8 cellular contexts compared by ENCODE assay signal in the genomic region with DNA sequence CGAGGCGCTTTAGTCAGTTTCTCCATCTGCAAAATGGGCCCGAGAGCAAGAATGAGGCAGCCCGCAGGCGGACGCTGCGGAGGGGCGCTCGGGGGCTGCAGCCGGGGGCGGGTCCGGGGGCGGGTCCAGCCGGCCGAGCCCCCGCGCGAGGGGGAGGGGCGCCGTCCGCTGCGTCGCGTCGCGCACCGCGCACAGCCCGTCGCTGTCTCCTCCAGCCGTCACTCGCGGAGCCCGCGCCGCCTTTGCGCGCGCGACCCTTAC. TPM values are rescaled to one million over a fixed set of nuclear protein-coding genes. Genes with fewer than 3 reads are reported as not detected.
DNase-seq lines count a peak whose midpoint lies in the region; ATAC-seq, FAIRE-seq and TF ChIP-seq lines count a peak whose summit lies in the region.

No MANE protein-coding gene starts in this region.

- no peak for FAIRE-seq in GM12891 (lab: Jason Lieb, UNC)

- H3K9ac ChIP-seq in ES-I3 (ENCODE audit: low read depth, low read length): peak overlapping the region; percentile 76; the same call in 1 of the 2 replicates
- H3K9ac ChIP-seq in smooth muscle cell (ENCODE audit: low read depth): no peak overlapping the region

- peak overlapping the region; percentile 31 for H3K4me3 ChIP-seq in hepatocyte
- peak overlapping the region; percentile 67 for H3K4me3 ChIP-seq in smooth muscle cell

- H3K27me3 ChIP-seq in hepatocyte (no peaks in the 10 kb centered on the region), smooth muscle cell (ENCODE audit: low read depth) (no peaks in the 10 kb centered on the region)

- no peaks in the 10 kb centered on the region for H3K9me3 Mint-ChIP-seq in activated CD8-positive, alpha-beta T cell treated with anti-CD3 and anti-CD28 coated beads for 36 hours

- no peaks in the 10 kb centered on the region for H3K9me2 ChIP-seq in hepatocyte (replicated peaks; ENCODE audit: insufficient read depth)

- H3K27ac Mint-ChIP-seq in activated CD8-positive, alpha-beta T cell treated with anti-CD3 and anti-CD28 coated beads for 36 hours: no peak overlapping the region

- H3K9me3 ChIP-seq in ES-I3 (ENCODE audit: control insufficient read depth, insufficient read depth, low read length) (no peaks in the 10 kb centered on the region), hepatocyte (ENCODE audit: low read depth) (no peaks in the 10 kb centered on the region), smooth muscle cell (replicated peaks; ENCODE audit: low read depth) (no peaks in the 10 kb centered on the region)

- POLR2A ChIA-PET in activated CD8-positive, alpha-beta T cell treated with anti-CD3 and anti-CD28 coated beads for 36 hours (lab: Charles Lee): interaction anchor here (1.2 kb wide), 1 partner anchor 12 kb away, joined by 3 read pairs; no protein-coding TSS in a partner anchor

- H3K4me3 Mint-ChIP-seq in activated CD8-positive, alpha-beta T cell treated with anti-CD3 and anti-CD28 coated beads for 36 hours: peak overlapping the region; percentile 69

- H4K20me1 ChIP-seq in hepatocyte (ENCODE audit: insufficient read depth, poor library complexity, severe bottlenecking) (no peaks in the 10 kb centered on the region), smooth muscle cell (ENCODE audit: low read depth) (no peaks in the 10 kb centered on the region)

- no peaks in the 10 kb centered on the region for H3K36me3 Mint-ChIP-seq in activated CD8-positive, alpha-beta T cell treated with anti-CD3 and anti-CD28 coated beads for 36 hours (ENCODE audit: low read depth)

- CTCF ChIA-PET in activated CD8-positive, alpha-beta T cell treated with anti-CD3 and anti-CD28 coated beads for 36 hours (lab: Charles Lee): interaction anchor here (0.7 to 1.1 kb wide), 2 partner anchors 9 to 18 kb away, joined by 3 to 4 read pairs; no protein-coding TSS in a partner anchor

- H3K4me1 Mint-ChIP-seq in activated CD8-positive, alpha-beta T cell treated with anti-CD3 and anti-CD28 coated beads for 36 hours (ENCODE audit: low read depth): peaks cover 20% of the 10 kb centered on the region

- peak; percentile 24 for ATAC-seq in HG02571 (IDR thresholded peaks at IDR 0.05; ENCODE audit: unreplicated experiment)
- peak; percentile 25 for ATAC-seq in activated CD8-positive, alpha-beta T cell treated with anti-CD3 and anti-CD28 coated beads for 36 hours

- no peak for TF ChIP-seq CTCF in activated CD8-positive, alpha-beta T cell treated with anti-CD3 and anti-CD28 coated beads for 36 hours (IDR thresholded peaks at IDR 0.05)
- TF ChIP-seq CTCF in hepatocyte (IDR thresholded peaks at IDR 0.05; ENCODE audit: poor library complexity) (no peak), smooth muscle cell (IDR thresholded peaks at IDR 0.05; ENCODE audit: borderline replicate concordance, insufficient read depth, poor library complexity, severe bottlenecking) (no peak)

- intact Hi-C loops in activated CD8-positive, alpha-beta T cell treated with anti-CD3 and anti-CD28 coated beads for 36 hours (cut with micrococcal nuclease): no loop called here

- H3K36me3 ChIP-seq in ES-I3 (ENCODE audit: insufficient read depth, low read length) (no peaks in the 10 kb centered on the region), hepatocyte (replicated peaks; ENCODE audit: insufficient read depth, low read depth) (no peaks in the 10 kb centered on the region), smooth muscle cell (ENCODE audit: low read depth) (no peaks in the 10 kb centered on the region)

- peaks cover 15% of the 10 kb centered on the region for H3F3A ChIP-seq in smooth muscle cell (ENCODE audit: low read depth)

- no peak overlapping the region for H2AFZ ChIP-seq in hepatocyte
- no peak overlapping the region for H2AFZ ChIP-seq in smooth muscle cell (ENCODE audit: low read depth)

- 7% methylated on average over 3 of the region's 40 CpGs for WGBS in hepatocyte (ENCODE audit: low lambda C conversion rate, missing lambda C conversion rate)
- 0% methylated on average over 23 of the region's 40 CpGs for WGBS in smooth muscle cell (ENCODE audit: low lambda C conversion rate)

- peaks cover 1% of the 10 kb centered on the region for H3K27me3 Mint-ChIP-seq in activated CD8-positive, alpha-beta T cell treated with anti-CD3 and anti-CD28 coated beads for 36 hours

- H3K27ac ChIP-seq in hepatocyte (peak overlapping the region; percentile 58), smooth muscle cell (ENCODE audit: low read depth) (peak overlapping the region; percentile 68)

- H3K4me2 ChIP-seq in hepatocyte (peak overlapping the region; percentile 81), smooth muscle cell (peak overlapping the region; percentile 84)

- 0 out of 2 replicates have a peak, but pooled peaks cover 9% of the 10 kb centered on the region for H3K4me1 ChIP-seq in ES-I3 (ENCODE audit: insufficient read depth, low read length)
- peaks cover 24% of the 10 kb centered on the region for H3K4me1 ChIP-seq in hepatocyte (ENCODE audit: insufficient read depth)
- peaks cover 18% of the 10 kb centered on the region for H3K4me1 ChIP-seq in smooth muscle cell (ENCODE audit: low read depth)

- TF ChIP-seq POLR2A in GM12891 (IDR thresholded peaks at IDR 0.05; ENCODE audit: low read depth, low read length): no peak

- DNase-seq in activated CD8-positive, alpha-beta T cell treated with anti-CD3 and anti-CD28 coated beads for 36 hours: no peak
- DNase-seq in hepatocyte (ENCODE audit: low spot score): no peak
- no peak for DNase-seq in smooth muscle cell (lab: John Stamatoyannopoulos, UW; ENCODE audit: unreplicated experiment)
- DNase-seq in NK-92 treated with Interleukin-12 subunit alpha and Interleukin-12 subunit beta, amount 100 ng/mL, for 24 hours (lab: John Stamatoyannopoulos, UW): no peak
- DNase-seq in GM12891 (ENCODE audit: insufficient read length, low spot score): no peak
- no peak for DNase-seq in T-helper 9 cell

- H3K79me2 ChIP-seq in hepatocyte (peaks cover 10% of the 10 kb centered on the region), smooth muscle cell (ENCODE audit: low read depth) (no peaks in the 10 kb centered on the region)

TF ChIP-seq in GM12891, 5 proteins besides CTCF, POLR2A, EP300 and RAD21:
- TF ChIP-seq PAX5 (IDR thresholded peaks at IDR 0.05; ENCODE audit: insufficient read depth, low read length, severe bottlenecking) (no peak), SPI1 (IDR thresholded peaks at IDR 0.05; ENCODE audit: low read depth, low read length) (no peak), TAF1 (IDR thresholded peaks at IDR 0.05; ENCODE audit: low read depth, low read length) (no peak), POLR2AphosphoS5 (IDR thresholded peaks at IDR 0.05; ENCODE audit: low read depth, low read length) (no peak), POU2F2 (IDR thresholded peaks at IDR 0.05; ENCODE audit: low read depth, low read length) (no peak)

RNA-seq across cellular contexts. Expression of a gene that starts 0.3 kb away (rescaled TPM):
- total RNA-seq in activated CD8-positive, alpha-beta T cell treated with anti-CD3 and anti-CD28 coated beads for 36 hours: 1 to 10 TPM; 5.6 to 6.5 TPM
- total RNA-seq in hepatocyte (39.7 and 47.4 TPM in 2 replicates), smooth muscle cell (11.8 TPM in 2 replicates)
- polyA plus RNA-seq in hepatocyte (57.9 and 78.1 TPM in 2 replicates), smooth muscle cell (21.8 and 36.1 TPM in 2 replicates)
- polyA plus RNA-seq in GM12891 (2012; ENCODE audit: low read depth, missing spikeins): 5.2 TPM

RNA-seq across cellular contexts. Expression of a gene that starts 17.2 kb away (rescaled TPM):
- total RNA-seq in activated CD8-positive, alpha-beta T cell treated with anti-CD3 and anti-CD28 coated beads for 36 hours: not detected
- total RNA-seq in hepatocyte: 1.5 and 3.4 TPM in 2 replicates
- 0.34 and 2.6 TPM in 2 replicates for polyA plus RNA-seq in hepatocyte
- not detected in 2 replicates for total RNA-seq in smooth muscle cell
- polyA plus RNA-seq in smooth muscle cell: not detected in 2 replicates
- polyA plus RNA-seq in GM12891 (2012; ENCODE audit: low read depth, missing spikeins): not detected
